1 cellular context compared by ENCODE assay signal in the genomic region with DNA sequence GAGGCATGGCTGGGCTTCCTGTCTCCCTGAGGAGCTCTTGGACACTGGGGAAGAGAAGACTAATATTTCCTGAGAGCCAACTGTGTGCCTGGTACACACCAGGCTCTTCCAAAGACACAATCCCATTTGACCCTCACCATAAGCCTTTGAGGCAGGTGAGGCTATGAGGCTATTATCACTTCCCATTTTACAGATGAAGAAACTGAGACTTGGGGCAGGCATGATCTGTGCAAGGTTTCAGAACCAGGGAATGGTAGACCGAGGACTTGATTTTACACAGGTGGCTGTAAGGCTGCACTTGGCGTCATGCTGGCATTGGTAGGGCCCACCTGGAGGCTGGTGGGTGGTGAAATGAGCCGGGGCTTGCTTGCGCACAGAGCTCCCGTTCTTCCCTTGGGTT.
TF ChIP-seq lines count a peak whose summit lies in the region.

No MANE protein-coding gene starts in this region.

TF ChIP-seq in K562, 482 proteins besides CTCF, POLR2A, EP300 and RAD21 (continued from another document):
- TF ChIP-seq, protein P1, sequence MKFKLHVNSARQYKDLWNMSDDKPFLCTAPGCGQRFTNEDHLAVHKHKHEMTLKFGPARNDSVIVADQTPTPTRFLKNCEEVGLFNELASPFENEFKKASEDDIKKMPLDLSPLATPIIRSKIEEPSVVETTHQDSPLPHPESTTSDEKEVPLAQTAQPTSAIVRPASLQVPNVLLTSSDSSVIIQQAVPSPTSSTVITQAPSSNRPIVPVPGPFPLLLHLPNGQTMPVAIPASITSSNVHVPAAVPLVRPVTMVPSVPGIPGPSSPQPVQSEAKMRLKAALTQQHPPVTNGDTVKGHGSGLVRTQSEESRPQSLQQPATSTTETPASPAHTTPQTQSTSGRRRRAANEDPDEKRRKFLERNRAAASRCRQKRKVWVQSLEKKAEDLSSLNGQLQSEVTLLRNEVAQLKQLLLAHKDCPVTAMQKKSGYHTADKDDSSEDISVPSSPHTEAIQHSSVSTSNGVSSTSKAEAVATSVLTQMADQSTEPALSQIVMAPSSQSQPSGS (CRISPR knock-in tag; IDR thresholded peaks at IDR 0.05), result no peak
- TF ChIP-seq TEAD2 (tag; IDR thresholded peaks at IDR 0.05), result no peak
- no peak for TF ChIP-seq ZBTB33 (CRISPR knock-in tag; IDR thresholded peaks at IDR 0.05)
- no peak for TF ChIP-seq PCBP2 (IDR thresholded peaks at IDR 0.05; ENCODE audit: low read depth, low read length, poor library complexity, severe bottlenecking)
- TF ChIP-seq, protein P2, sequence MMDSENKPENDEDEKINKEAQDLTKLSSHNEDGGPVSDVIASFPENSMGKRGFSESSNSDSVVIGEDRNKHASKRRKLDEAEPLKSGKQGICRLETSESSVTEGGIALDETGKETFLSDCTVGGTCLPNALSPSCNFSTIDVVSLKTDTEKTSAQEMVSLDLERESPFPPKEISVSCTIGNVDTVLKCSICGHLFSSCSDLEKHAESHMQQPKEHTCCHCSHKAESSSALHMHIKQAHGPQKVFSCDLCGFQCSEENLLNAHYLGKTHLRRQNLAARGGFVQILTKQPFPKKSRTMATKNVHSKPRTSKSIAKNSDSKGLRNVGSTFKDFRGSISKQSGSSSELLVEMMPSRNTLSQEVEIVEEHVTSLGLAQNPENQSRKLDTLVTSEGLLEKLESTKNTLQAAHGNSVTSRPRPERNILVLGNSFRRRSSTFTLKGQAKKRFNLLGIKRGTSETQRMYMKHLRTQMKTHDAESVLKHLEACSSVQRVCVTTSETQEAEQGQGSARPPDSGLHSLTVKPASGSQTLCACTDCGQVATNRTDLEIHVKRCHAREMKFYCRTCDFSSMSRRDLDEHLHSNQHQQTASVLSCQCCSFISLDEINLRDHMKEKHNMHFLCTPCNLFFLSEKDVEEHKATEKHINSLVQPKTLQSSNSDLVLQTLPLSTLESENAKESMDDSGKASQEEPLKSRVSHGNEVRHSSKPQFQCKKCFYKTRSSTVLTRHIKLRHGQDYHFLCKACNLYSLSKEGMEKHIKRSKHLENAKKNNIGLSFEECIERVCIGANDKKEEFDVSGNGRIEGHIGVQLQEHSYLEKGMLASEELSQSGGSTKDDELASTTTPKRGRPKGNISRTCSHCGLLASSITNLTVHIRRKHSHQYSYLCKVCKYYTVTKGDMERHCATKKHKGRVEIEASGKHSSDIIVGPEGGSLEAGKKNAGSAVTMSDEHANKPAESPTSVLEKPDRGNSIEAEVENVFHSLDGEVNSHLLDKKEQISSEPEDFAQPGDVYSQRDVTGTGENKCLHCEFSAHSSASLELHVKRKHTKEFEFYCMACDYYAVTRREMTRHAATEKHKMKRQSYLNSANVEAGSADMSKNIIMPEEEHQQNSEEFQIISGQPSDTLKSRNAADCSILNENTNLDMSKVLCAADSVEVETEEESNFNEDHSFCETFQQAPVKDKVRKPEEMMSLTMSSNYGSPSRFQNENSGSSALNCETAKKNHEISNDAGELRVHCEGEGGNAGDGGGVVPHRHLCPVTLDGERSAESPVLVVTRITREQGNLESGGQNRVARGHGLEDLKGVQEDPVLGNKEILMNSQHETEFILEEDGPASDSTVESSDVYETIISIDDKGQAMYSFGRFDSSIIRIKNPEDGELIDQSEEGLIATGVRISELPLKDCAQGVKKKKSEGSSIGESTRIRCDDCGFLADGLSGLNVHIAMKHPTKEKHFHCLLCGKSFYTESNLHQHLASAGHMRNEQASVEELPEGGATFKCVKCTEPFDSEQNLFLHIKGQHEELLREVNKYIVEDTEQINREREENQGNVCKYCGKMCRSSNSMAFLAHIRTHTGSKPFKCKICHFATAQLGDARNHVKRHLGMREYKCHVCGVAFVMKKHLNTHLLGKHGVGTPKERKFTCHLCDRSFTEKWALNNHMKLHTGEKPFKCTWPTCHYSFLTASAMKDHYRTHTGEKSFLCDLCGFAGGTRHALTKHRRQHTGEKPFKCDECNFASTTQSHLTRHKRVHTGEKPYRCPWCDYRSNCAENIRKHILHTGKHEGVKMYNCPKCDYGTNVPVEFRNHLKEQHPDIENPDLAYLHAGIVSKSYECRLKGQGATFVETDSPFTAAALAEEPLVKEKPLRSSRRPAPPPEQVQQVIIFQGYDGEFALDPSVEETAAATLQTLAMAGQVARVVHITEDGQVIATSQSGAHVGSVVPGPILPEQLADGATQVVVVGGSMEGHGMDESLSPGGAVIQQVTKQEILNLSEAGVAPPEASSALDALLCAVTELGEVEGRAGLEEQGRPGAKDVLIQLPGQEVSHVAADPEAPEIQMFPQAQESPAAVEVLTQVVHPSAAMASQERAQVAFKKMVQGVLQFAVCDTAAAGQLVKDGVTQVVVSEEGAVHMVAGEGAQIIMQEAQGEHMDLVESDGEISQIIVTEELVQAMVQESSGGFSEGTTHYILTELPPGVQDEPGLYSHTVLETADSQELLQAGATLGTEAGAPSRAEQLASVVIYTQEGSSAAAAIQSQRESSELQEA (IDR thresholded peaks at IDR 0.05; ENCODE audit: low read depth), result no peak
- TF ChIP-seq, protein P3, sequence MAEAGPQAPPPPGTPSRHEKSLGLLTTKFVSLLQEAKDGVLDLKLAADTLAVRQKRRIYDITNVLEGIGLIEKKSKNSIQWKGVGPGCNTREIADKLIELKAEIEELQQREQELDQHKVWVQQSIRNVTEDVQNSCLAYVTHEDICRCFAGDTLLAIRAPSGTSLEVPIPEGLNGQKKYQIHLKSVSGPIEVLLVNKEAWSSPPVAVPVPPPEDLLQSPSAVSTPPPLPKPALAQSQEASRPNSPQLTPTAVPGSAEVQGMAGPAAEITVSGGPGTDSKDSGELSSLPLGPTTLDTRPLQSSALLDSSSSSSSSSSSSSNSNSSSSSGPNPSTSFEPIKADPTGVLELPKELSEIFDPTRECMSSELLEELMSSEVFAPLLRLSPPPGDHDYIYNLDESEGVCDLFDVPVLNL (CRISPR knock-in tag; IDR thresholded peaks at IDR 0.05; ENCODE audit: low read depth), result no peak
- TF ChIP-seq CHD4 (IDR thresholded peaks at IDR 0.05; ENCODE audit: insufficient read depth, insufficient replicate concordance, low read depth, low read length, poor library complexity, severe bottlenecking), result peak; percentile 63
- TF ChIP-seq MAFK (IDR thresholded peaks at IDR 0.05; ENCODE audit: low read length), result no peak
- no peak for TF ChIP-seq ARNT (IDR thresholded peaks at IDR 0.05)
- no peak for TF ChIP-seq ZNF274 (IDR thresholded peaks at IDR 0.05; ENCODE audit: borderline replicate concordance, low read depth, low read length)
- TF ChIP-seq KDM1A (IDR thresholded peaks at IDR 0.05), result peak; percentile 31 to 77; a peak in 3 of 4 replicates
- no peak for TF ChIP-seq ZHX1 (conservative IDR thresholded peaks at IDR 0.05; ENCODE audit: low read length)
- no peak for TF ChIP-seq EGR1 (conservative IDR thresholded peaks at IDR 0.05)
- TF ChIP-seq PBX2 (CRISPR knock-in tag; IDR thresholded peaks at IDR 0.05; ENCODE audit: low read depth), result no peak
- TF ChIP-seq PBX2 (tag; conservative IDR thresholded peaks at IDR 0.05; ENCODE audit: low read depth), result no peak
